ENCODE assay signal across 1 cellular context in genomic region chr17:46875849-46876352, GRCh38.
A peak's percentile ranks its signal among the peaks of the same experiment; 100 is the strongest.
TF ChIP-seq lines count a peak whose summit lies in the region.

No MANE protein-coding gene starts in this region.

TF ChIP-seq in H1, 55 proteins besides CTCF, POLR2A, EP300 and RAD21:
- TF ChIP-seq POLR2AphosphoS5 (IDR thresholded peaks at IDR 0.05; ENCODE audit: low read depth, low read length), result no peak
- no peak for TF ChIP-seq TCF12 (IDR thresholded peaks at IDR 0.05; ENCODE audit: low read depth, low read length)
- TF ChIP-seq BACH1 (IDR thresholded peaks at IDR 0.05; ENCODE audit: low read length), result peak; percentile 13; the same call in 1 of the 2 replicates
